In the genomic region with DNA sequence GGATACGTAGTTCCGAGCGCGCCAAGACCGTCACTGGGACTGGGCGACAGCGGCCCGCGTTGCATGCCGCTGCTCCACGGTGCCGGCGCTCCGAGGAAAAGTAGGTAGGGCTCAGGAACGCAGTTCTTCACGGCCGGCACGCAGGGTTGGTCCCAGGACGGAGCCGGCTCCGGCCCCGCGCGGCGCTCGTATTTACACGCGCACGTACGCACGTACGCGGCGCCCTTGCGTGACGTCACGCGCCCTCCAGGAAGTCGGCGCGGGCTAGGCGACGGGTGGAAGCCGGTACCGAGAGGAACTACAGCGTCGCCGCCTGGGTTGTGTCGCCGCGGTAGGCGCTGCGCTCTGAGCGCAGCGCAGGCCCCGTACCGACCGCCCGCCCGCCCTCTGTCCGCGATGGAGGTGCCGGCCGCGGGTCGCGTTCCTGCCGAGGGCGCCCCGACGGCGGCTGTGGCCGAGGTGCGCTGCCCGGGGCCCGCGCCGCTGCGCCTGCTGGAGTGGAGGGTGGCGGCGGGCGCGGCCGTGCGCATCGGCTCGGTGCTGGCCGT, we compare ENCODE assay signal across 8 cellular contexts. TPM values are rescaled to one million over a fixed set of nuclear protein-coding genes. Genes with fewer than 3 reads are reported as not detected.
DNase-seq lines count a peak whose midpoint lies in the region; ATAC-seq and TF ChIP-seq lines count a peak whose summit lies in the region.

A gene with protein sequence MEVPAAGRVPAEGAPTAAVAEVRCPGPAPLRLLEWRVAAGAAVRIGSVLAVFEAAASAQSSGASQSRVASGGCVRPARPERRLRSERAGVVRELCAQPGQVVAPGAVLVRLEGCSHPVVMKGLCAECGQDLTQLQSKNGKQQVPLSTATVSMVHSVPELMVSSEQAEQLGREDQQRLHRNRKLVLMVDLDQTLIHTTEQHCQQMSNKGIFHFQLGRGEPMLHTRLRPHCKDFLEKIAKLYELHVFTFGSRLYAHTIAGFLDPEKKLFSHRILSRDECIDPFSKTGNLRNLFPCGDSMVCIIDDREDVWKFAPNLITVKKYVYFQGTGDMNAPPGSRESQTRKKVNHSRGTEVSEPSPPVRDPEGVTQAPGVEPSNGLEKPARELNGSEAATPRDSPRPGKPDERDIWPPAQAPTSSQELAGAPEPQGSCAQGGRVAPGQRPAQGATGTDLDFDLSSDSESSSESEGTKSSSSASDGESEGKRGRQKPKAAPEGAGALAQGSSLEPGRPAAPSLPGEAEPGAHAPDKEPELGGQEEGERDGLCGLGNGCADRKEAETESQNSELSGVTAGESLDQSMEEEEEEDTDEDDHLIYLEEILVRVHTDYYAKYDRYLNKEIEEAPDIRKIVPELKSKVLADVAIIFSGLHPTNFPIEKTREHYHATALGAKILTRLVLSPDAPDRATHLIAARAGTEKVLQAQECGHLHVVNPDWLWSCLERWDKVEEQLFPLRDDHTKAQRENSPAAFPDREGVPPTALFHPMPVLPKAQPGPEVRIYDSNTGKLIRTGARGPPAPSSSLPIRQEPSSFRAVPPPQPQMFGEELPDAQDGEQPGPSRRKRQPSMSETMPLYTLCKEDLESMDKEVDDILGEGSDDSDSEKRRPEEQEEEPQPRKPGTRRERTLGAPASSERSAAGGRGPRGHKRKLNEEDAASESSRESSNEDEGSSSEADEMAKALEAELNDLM (plus strand): TSS at position 252 of the 548 bp plus-strand sequence. CDS start 145 bp downstream, at position 397.

- H3K36me3 Mint-ChIP-seq in IgD-negative memory B cell (peaks cover 2% of the 10 kb centered on the region), naive B cell (peaks cover 0 to 4% of the 10 kb centered on the region in 2 donors)
- peaks cover 58% of the 10 kb centered on the region for H3K36me3 Mint-ChIP-seq in stimulated activated effector memory CD8-positive, alpha-beta T cell treated with anti-CD3 and anti-CD28 coated beads, Interleukin-12 subunit alpha, Interleukin-12 subunit beta, amount 100 ng/mL, for 72 hours

- H3K9me3 Mint-ChIP-seq in IgD-negative memory B cell (no peaks in the 10 kb centered on the region), naive B cell (no peaks in the 10 kb centered on the region)
- no peaks in the 10 kb centered on the region for H3K9me3 Mint-ChIP-seq in stimulated activated effector memory CD8-positive, alpha-beta T cell treated with anti-CD3 and anti-CD28 coated beads, Interleukin-12 subunit alpha, Interleukin-12 subunit beta, amount 100 ng/mL, for 72 hours

- peak; percentile 54 for ATAC-seq in GM21576 (IDR thresholded peaks at IDR 0.05; ENCODE audit: unreplicated experiment)
- ATAC-seq in naive B cell (ENCODE audit: low read depth in 2 of 2), result peak; percentile 64 to 66
- ATAC-seq in stimulated activated effector memory CD8-positive, alpha-beta T cell treated with anti-CD3 and anti-CD28 coated beads, Interleukin-12 subunit alpha, Interleukin-12 subunit beta, amount 100 ng/mL, for 72 hours, result peak; percentile 77

- H3K27ac Mint-ChIP-seq in IgD-negative memory B cell (peak within 1 kb of the TSS; percentile 98 to 99 (median 98)), naive B cell (peak within 1 kb of the TSS; percentile 97 to 100 (median 100))
- peak within 1 kb of the TSS; percentile 99 for H3K27ac Mint-ChIP-seq in stimulated activated effector memory CD8-positive, alpha-beta T cell treated with anti-CD3 and anti-CD28 coated beads, Interleukin-12 subunit alpha, Interleukin-12 subunit beta, amount 100 ng/mL, for 72 hours

- H3K27me3 Mint-ChIP-seq in IgD-negative memory B cell (no peaks in the 10 kb centered on the region), naive B cell (no peaks in the 10 kb centered on the region)

- H3K4me1 Mint-ChIP-seq in IgD-negative memory B cell (peaks cover 24 to 42% (median 31%) of the 10 kb centered on the region in 3 donors), naive B cell (peaks cover 16 to 61% (median 47%) of the 10 kb centered on the region in 3 donors)
- peaks cover 57% of the 10 kb centered on the region for H3K4me1 Mint-ChIP-seq in stimulated activated effector memory CD8-positive, alpha-beta T cell treated with anti-CD3 and anti-CD28 coated beads, Interleukin-12 subunit alpha, Interleukin-12 subunit beta, amount 100 ng/mL, for 72 hours

- DNase-seq in DMS53 (lab: John Stamatoyannopoulos, UW) (peak; percentile 99), activated T-helper 1 cell treated with Interleukin-2 at 50 U/mL for 16 hours (ENCODE audit: low read depth) (peak; percentile 82), fibroblast of gingiva (ENCODE audit: low read depth) (peak; percentile 93), naive B cell (peak; percentile 88)
- peak in 1 of 2 donors; percentile 79 for DNase-seq in stimulated activated effector memory CD8-positive, alpha-beta T cell treated with anti-CD3 and anti-CD28 coated beads, Interleukin-12 subunit alpha, Interleukin-12 subunit beta, amount 100 ng/mL, for 72 hours (ENCODE audit: low spot score in 2 of 2)

- peak within 1 kb of the TSS; percentile 96 to 99 (median 98) for H3K4me3 Mint-ChIP-seq in IgD-negative memory B cell
- H3K4me3 Mint-ChIP-seq in naive B cell, result peak within 1 kb of the TSS; percentile 91 to 99 (median 98)
- H3K4me3 Mint-ChIP-seq in stimulated activated effector memory CD8-positive, alpha-beta T cell treated with anti-CD3 and anti-CD28 coated beads, Interleukin-12 subunit alpha, Interleukin-12 subunit beta, amount 100 ng/mL, for 72 hours, result peak within 1 kb of the TSS; percentile 87

TF ChIP-seq in PFSK-1, 5 proteins besides CTCF, POLR2A, EP300 and RAD21:
- TF ChIP-seq FOXP2 (optimal IDR thresholded peaks at IDR 0.05; ENCODE audit: borderline replicate concordance, extremely low read depth, extremely low read length, insufficient read depth), result no peak
- TF ChIP-seq TAF1 (IDR thresholded peaks at IDR 0.05; ENCODE audit: borderline replicate concordance, insufficient read depth, low read length), result peak; percentile 59; the same call in 1 of the 2 replicates
- TF ChIP-seq SIN3A (IDR thresholded peaks at IDR 0.05; ENCODE audit: borderline replicate concordance, insufficient read depth, low read length), result peak; percentile 54; the same call in 1 of the 2 replicates

RNA-seq across cellular contexts. Expression of the gene that starts here (rescaled TPM):
- polyA plus RNA-seq in IgD-negative memory B cell (12.1 TPM), naive B cell (ENCODE audit: low read depth in 6 of 6) (10 to 100 TPM in 2 of 6 donors, 1 to 10 TPM in 4; 2.9 to 15.6 (median 9.0) TPM)
- polyA plus RNA-seq in PFSK-1 (2012; ENCODE audit: insufficient read length, low read depth), result 32.4 TPM
